Comparison of ENCODE assay signal across 9 cellular contexts in genomic region chr2:54999182-54999581, GRCh38. TPM values are rescaled to one million over a fixed set of nuclear protein-coding genes. Genes with fewer than 3 reads are reported as not detected.
DNase-seq lines count a peak whose midpoint lies in the region; ATAC-seq and TF ChIP-seq lines count a peak whose summit lies in the region.
"Had no signal": no experiment of that assay in that cellular context is flagged by ENCODE, and none has a peak within 500 bp of the region (broad histone marks: within the 10 kb centered on the region; RNA-seq: fewer than 3 reads in every experiment).

No MANE protein-coding gene starts in this region.

- peak; percentile 65 for ATAC-seq in HG03432 (IDR thresholded peaks at IDR 0.05; ENCODE audit: unreplicated experiment)
- ATAC-seq in mucosa of descending colon = no peak
- no peak for ATAC-seq in HG03175 (IDR thresholded peaks at IDR 0.05; ENCODE audit: unreplicated experiment)

- CTCF ChIA-PET in SK-N-SH (lab: Yijun Ruan, JAX) = interaction anchor here (1.0 to 1.5 kb wide), 3 partner anchors 10 to 49 kb away, joined by 3 to 5 read pairs (median 3); no protein-coding TSS in a partner anchor

- POLR2A ChIA-PET in SK-N-SH (lab: Yijun Ruan, JAX) = no interaction called here

- H3K27me3 ChIP-seq in SK-N-SH (ENCODE audit: insufficient read depth) = no peaks in the 10 kb centered on the region

- H3K4me1 ChIP-seq in SK-N-SH (ENCODE audit: control insufficient read depth in 1 of 2, insufficient read depth in 2 of 2, low read depth in 1 of 2, low read length in 1 of 2) (peaks cover 27 to 47% of the 10 kb centered on the region in 2 experiments), mucosa of descending colon (ENCODE audit: low read depth) (peaks cover 23% of the 10 kb centered on the region)

- peaks cover 51% of the 10 kb centered on the region for H3F3A ChIP-seq in SK-N-SH (replicated peaks; ENCODE audit: insufficient read depth)

- intact Hi-C loops in mucosa of descending colon (cut with DNase I, micrococcal nuclease) = no loop called here

- no peaks in the 10 kb centered on the region for H3K9me2 ChIP-seq in SK-N-SH

- H3K4me2 ChIP-seq in SK-N-SH = peak overlapping the region; percentile 62

- H3K9ac ChIP-seq in SK-N-SH = no peak overlapping the region; the same call in 1 of the 2 replicates

- peaks cover 10 to 17% of the 10 kb centered on the region in 2 experiments for H3K36me3 ChIP-seq in SK-N-SH (replicated peaks in 1 of 2; ENCODE audit: control insufficient read depth in 1 of 2, insufficient read depth in 2 of 2, low read length in 1 of 2)
- no peaks in the 10 kb centered on the region for H3K36me3 ChIP-seq in mucosa of descending colon (ENCODE audit: low read depth)

- DNase-seq in Ammon's horn (ENCODE audit: low spot score) (peak; percentile 61), SK-N-SH (no peak), hepatic stellate cell (ENCODE audit: low spot score) (peak; percentile 27), mucosa of descending colon (no peak), NCI-H345 (lab: John Stamatoyannopoulos, UW) (no peak)
- no peak for DNase-seq in effector CD4-positive, alpha-beta T cell
- DNase-seq: stimulated activated naive CD4-positive, alpha-beta T cell treated with Interleukin-2 at 50 U/mL for 16 hours had no signal

- TF ChIP-seq CTCF in SK-N-SH (IDR thresholded peaks at IDR 0.05) (no peak), mucosa of descending colon (IDR thresholded peaks at IDR 0.05) (no peak)

- H2AFZ ChIP-seq in SK-N-SH (ENCODE audit: low read depth) = no peak overlapping the region

- peak overlapping the region; percentile 68; a peak in 3 of 4 replicates for H3K27ac ChIP-seq in SK-N-SH (ENCODE audit: low read depth in 2 of 2, low read length in 1 of 2)

- peaks cover 100% of the 10 kb centered on the region for H3K79me2 ChIP-seq in SK-N-SH (ENCODE audit: insufficient read depth)

- peak overlapping the region in 1 of 2 experiments; percentile 18; a peak in 1 of 4 replicates for H3K4me3 ChIP-seq in SK-N-SH (ENCODE audit: low read depth in 2 of 2, low read length in 1 of 2)
- H3K4me3 ChIP-seq in mucosa of descending colon = no peak overlapping the region

- no peaks in the 10 kb centered on the region for H3K9me3 ChIP-seq in SK-N-SH
- H3K9me3 ChIP-seq in mucosa of descending colon = no peaks in the 10 kb centered on the region

- peak; percentile 42 to 60; a peak in 2 of 4 replicates for TF ChIP-seq EP300 in SK-N-SH (IDR thresholded peaks at IDR 0.05; ENCODE audit: borderline replicate concordance in 1 of 2, low read depth in 1 of 2, low read length in 1 of 2)

- 4% methylated on average over 3 of the region's 3 CpGs for WGBS in SK-N-SH (ENCODE audit: low lambda C conversion rate)

- no peak for TF ChIP-seq RAD21 in SK-N-SH (IDR thresholded peaks at IDR 0.05; ENCODE audit: low read length)

- H4K20me1 ChIP-seq in SK-N-SH (ENCODE audit: insufficient read depth) = peaks cover 100% of the 10 kb centered on the region

TF ChIP-seq in SK-N-SH, 30 proteins besides CTCF, POLR2A, EP300 and RAD21:
- TF ChIP-seq RXRA (IDR thresholded peaks at IDR 0.05; ENCODE audit: borderline replicate concordance, low read depth) (no peak), FOSL2 (IDR thresholded peaks at IDR 0.05; ENCODE audit: borderline replicate concordance, low read depth) (peak; percentile 45; the same call in 1 of the 2 replicates), PBX3 (IDR thresholded peaks at IDR 0.05) (peak; percentile 76), CHD2 (IDR thresholded peaks at IDR 0.05; ENCODE audit: low read length, partially characterized antibody) (no peak), SMC3 (IDR thresholded peaks at IDR 0.05; ENCODE audit: low read depth, low read length) (no peak), TEAD4 (IDR thresholded peaks at IDR 0.05; ENCODE audit: borderline replicate concordance, insufficient read depth) (0 out of 2 replicates have a peak, but pooled peaks have one; percentile 35), ELF1 (IDR thresholded peaks at IDR 0.05) (no peak), TCF12 (IDR thresholded peaks at IDR 0.05) (peak; percentile 74), GATA2 (CRISPR knock-in tag; IDR thresholded peaks at IDR 0.05) (peak; percentile 20; the same call in 1 of the 2 replicates), JUND (IDR thresholded peaks at IDR 0.05) (peak; percentile 43; the same call in 1 of the 2 replicates), MEF2A (IDR thresholded peaks at IDR 0.05; ENCODE audit: borderline replicate concordance, low read depth) (peak; percentile 96), MXI1 (IDR thresholded peaks at IDR 0.05; ENCODE audit: low read depth, low read length) (peak; percentile 63; the same call in 1 of the 2 replicates), USF2 (IDR thresholded peaks at IDR 0.05; ENCODE audit: borderline replicate concordance, low read depth, low read length) (no peak), SIN3A (IDR thresholded peaks at IDR 0.05; ENCODE audit: borderline replicate concordance, low read depth, low read length) (no peak), NRF1 (IDR thresholded peaks at IDR 0.05; ENCODE audit: low read depth, low read length) (no peak), MAX (IDR thresholded peaks at IDR 0.05; ENCODE audit: low read depth) (peak; percentile 47; the same call in 1 of the 2 replicates), EZH2phosphoT487 (IDR thresholded peaks at IDR 0.05; ENCODE audit: borderline replicate concordance, low read depth) (no peak), TAF1 (IDR thresholded peaks at IDR 0.05; ENCODE audit: borderline replicate concordance, low read depth, low read length) (no peak), REST (IDR thresholded peaks at IDR 0.05; ENCODE audit: low read depth, low read length) (no peak), POLR2AphosphoS5 (IDR thresholded peaks at IDR 0.05; ENCODE audit: low read depth, low read length) (peak; percentile 26; the same call in 1 of the 2 replicates), RFX5 (IDR thresholded peaks at IDR 0.05; ENCODE audit: low read length) (no peak)

RNA-seq across cellular contexts. Expression of gene RTN4, which starts 51.1 kb away (rescaled TPM):
- polyA plus RNA-seq in SK-N-SH (2012; rRNA removed) = 225 and 315 TPM in 2 replicates
- polyA plus RNA-seq in SK-N-SH (2012; cell fraction: cytosol; rRNA removed) = 554 and 729 TPM in 2 replicates
- 502 and 652 TPM in 2 replicates for polyA plus RNA-seq in SK-N-SH (2012; cell fraction: nucleus; rRNA removed)
- total RNA-seq in mucosa of descending colon = 100 to 1,000 TPM; 219 to 278 (median 224) TPM

Comparison
In these comparisons a context has a peak if more than half of its experiments do, and no peak if none do; other contexts are left out.
1. DNase-seq: peak in Ammon's horn (single experiment) and hepatic stellate cell (single experiment); none in SK-N-SH (single experiment), effector CD4-positive, alpha-beta T cell (single experiment), mucosa of descending colon (0 of 3) and NCI-H345 (single experiment).